In the genomic region with DNA sequence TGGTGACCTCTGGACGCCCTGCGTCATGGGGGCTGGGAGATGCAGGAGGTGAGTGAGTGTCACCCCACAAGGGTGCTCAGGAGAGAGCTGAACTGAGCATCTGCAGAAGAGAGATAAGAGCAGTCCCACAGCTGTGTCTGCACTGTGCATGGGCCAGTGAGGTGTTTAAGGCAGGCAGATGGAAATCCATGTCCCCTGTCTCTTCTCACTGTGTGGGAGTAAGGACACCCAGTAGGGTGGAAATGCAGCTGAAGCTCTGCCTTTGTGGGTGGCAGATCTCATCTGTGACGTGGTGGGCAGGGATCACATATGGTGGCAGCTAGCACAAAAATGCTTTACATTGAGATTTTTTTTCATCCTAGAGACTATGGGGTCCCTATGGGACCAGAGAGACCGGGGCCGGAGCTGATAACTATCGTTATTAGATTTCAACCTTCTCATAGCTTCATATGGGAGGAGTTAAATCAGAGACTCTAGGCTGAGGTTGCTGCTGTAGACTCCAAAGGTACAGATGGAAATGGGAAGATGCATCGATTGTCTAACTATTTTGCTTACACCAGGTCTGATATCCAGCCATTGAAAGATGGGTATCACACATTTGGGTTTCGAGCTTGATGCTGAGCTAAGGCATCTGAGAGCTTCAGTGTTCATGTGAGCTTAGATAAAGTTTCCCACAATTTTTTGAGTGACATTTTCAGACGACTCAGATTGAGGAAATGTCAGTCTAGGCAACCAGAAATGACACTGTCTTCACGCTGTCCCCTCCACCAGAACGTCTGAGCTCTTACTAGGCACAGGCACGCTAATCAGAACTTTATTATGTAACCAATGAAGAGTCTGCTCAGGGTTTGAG, we compare ENCODE assay signal across 1 cellular context.
TF ChIP-seq lines count a peak whose summit lies in the region.

No MANE protein-coding gene starts in this region.

TF ChIP-seq in K562, 482 proteins besides CTCF, POLR2A, EP300 and RAD21 (continued from another document and continues in another):
- TF ChIP-seq, protein P1, sequence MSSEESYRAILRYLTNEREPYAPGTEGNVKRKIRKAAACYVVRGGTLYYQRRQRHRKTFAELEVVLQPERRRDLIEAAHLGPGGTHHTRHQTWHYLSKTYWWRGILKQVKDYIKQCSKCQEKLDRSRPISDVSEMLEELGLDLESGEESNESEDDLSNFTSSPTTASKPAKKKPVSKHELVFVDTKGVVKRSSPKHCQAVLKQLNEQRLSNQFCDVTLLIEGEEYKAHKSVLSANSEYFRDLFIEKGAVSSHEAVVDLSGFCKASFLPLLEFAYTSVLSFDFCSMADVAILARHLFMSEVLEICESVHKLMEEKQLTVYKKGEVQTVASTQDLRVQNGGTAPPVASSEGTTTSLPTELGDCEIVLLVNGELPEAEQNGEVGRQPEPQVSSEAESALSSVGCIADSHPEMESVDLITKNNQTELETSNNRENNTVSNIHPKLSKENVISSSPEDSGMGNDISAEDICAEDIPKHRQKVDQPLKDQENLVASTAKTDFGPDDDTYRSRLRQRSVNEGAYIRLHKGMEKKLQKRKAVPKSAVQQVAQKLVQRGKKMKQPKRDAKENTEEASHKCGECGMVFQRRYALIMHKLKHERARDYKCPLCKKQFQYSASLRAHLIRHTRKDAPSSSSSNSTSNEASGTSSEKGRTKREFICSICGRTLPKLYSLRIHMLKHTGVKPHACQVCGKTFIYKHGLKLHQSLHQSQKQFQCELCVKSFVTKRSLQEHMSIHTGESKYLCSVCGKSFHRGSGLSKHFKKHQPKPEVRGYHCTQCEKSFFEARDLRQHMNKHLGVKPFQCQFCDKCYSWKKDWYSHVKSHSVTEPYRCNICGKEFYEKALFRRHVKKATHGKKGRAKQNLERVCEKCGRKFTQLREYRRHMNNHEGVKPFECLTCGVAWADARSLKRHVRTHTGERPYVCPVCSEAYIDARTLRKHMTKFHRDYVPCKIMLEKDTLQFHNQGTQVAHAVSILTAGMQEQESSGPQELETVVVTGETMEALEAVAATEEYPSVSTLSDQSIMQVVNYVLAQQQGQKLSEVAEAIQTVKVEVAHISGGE (CRISPR knock-in tag; IDR thresholded peaks at IDR 0.05): peak in 1 of 3 experiments; percentile 78; a peak in 2 of 6 replicates
- TF ChIP-seq, protein P2, sequence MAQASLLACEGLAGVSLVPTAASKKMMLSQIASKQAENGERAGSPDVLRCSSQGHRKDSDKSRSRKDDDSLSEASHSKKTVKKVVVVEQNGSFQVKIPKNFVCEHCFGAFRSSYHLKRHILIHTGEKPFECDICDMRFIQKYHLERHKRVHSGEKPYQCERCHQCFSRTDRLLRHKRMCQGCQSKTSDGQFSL (CRISPR knock-in tag; IDR thresholded peaks at IDR 0.05): no peak
- TF ChIP-seq, protein P2 (tag; IDR thresholded peaks at IDR 0.05): no peak
- TF ChIP-seq, protein P3, sequence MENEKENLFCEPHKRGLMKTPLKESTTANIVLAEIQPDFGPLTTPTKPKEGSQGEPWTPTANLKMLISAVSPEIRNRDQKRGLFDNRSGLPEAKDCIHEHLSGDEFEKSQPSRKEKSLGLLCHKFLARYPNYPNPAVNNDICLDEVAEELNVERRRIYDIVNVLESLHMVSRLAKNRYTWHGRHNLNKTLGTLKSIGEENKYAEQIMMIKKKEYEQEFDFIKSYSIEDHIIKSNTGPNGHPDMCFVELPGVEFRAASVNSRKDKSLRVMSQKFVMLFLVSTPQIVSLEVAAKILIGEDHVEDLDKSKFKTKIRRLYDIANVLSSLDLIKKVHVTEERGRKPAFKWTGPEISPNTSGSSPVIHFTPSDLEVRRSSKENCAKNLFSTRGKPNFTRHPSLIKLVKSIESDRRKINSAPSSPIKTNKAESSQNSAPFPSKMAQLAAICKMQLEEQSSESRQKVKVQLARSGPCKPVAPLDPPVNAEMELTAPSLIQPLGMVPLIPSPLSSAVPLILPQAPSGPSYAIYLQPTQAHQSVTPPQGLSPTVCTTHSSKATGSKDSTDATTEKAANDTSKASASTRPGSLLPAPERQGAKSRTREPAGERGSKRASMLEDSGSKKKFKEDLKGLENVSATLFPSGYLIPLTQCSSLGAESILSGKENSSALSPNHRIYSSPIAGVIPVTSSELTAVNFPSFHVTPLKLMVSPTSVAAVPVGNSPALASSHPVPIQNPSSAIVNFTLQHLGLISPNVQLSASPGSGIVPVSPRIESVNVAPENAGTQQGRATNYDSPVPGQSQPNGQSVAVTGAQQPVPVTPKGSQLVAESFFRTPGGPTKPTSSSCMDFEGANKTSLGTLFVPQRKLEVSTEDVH (IDR thresholded peaks at IDR 0.05; ENCODE audit: low read depth, partially characterized antibody): no peak
- TF ChIP-seq RBBP5 (IDR thresholded peaks at IDR 0.05; ENCODE audit: borderline replicate concordance, insufficient read depth, low read length, poor library complexity, severe bottlenecking): peak; percentile 42
- TF ChIP-seq, protein P4, sequence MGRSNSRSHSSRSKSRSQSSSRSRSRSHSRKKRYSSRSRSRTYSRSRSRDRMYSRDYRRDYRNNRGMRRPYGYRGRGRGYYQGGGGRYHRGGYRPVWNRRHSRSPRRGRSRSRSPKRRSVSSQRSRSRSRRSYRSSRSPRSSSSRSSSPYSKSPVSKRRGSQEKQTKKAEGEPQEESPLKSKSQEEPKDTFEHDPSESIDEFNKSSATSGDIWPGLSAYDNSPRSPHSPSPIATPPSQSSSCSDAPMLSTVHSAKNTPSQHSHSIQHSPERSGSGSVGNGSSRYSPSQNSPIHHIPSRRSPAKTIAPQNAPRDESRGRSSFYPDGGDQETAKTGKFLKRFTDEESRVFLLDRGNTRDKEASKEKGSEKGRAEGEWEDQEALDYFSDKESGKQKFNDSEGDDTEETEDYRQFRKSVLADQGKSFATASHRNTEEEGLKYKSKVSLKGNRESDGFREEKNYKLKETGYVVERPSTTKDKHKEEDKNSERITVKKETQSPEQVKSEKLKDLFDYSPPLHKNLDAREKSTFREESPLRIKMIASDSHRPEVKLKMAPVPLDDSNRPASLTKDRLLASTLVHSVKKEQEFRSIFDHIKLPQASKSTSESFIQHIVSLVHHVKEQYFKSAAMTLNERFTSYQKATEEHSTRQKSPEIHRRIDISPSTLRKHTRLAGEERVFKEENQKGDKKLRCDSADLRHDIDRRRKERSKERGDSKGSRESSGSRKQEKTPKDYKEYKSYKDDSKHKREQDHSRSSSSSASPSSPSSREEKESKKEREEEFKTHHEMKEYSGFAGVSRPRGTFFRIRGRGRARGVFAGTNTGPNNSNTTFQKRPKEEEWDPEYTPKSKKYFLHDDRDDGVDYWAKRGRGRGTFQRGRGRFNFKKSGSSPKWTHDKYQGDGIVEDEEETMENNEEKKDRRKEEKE (IDR thresholded peaks at IDR 0.05; ENCODE audit: borderline replicate concordance in 1 of 2, control insufficient read depth in 1 of 2, low read depth in 2 of 2, low read length in 1 of 2): no peak
- TF ChIP-seq CBFA2T2 (conservative IDR thresholded peaks at IDR 0.05): peak; percentile 100
- no peak for TF ChIP-seq HCFC1 (IDR thresholded peaks at IDR 0.05; ENCODE audit: low read depth, low read length)
- TF ChIP-seq ZNF561 (CRISPR knock-in tag; conservative IDR thresholded peaks at IDR 0.05): no peak
- no peak for TF ChIP-seq MCM7 (IDR thresholded peaks at IDR 0.05)
- no peak for TF ChIP-seq ZBTB1 (CRISPR knock-in tag; IDR thresholded peaks at IDR 0.05; ENCODE audit: borderline replicate concordance, low read depth)
- TF ChIP-seq, protein P5, sequence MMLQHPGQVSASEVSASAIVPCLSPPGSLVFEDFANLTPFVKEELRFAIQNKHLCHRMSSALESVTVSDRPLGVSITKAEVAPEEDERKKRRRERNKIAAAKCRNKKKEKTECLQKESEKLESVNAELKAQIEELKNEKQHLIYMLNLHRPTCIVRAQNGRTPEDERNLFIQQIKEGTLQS (IDR thresholded peaks at IDR 0.05): peak; percentile 83
- TF ChIP-seq, protein P5 (CRISPR knock-in tag; conservative IDR thresholded peaks at IDR 0.05): 0 out of 2 replicates have a peak, but pooled peaks have one; percentile 42
- TF ChIP-seq, protein P6, sequence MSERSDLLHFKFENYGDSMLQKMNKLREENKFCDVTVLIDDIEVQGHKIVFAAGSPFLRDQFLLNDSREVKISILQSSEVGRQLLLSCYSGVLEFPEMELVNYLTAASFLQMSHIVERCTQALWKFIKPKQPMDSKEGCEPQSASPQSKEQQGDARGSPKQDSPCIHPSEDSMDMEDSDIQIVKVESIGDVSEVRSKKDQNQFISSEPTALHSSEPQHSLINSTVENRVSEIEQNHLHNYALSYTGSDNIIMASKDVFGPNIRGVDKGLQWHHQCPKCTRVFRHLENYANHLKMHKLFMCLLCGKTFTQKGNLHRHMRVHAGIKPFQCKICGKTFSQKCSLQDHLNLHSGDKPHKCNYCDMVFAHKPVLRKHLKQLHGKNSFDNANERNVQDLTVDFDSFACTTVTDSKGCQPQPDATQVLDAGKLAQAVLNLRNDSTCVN (CRISPR knock-in tag; IDR thresholded peaks at IDR 0.05): no peak
- TF ChIP-seq, protein P7, sequence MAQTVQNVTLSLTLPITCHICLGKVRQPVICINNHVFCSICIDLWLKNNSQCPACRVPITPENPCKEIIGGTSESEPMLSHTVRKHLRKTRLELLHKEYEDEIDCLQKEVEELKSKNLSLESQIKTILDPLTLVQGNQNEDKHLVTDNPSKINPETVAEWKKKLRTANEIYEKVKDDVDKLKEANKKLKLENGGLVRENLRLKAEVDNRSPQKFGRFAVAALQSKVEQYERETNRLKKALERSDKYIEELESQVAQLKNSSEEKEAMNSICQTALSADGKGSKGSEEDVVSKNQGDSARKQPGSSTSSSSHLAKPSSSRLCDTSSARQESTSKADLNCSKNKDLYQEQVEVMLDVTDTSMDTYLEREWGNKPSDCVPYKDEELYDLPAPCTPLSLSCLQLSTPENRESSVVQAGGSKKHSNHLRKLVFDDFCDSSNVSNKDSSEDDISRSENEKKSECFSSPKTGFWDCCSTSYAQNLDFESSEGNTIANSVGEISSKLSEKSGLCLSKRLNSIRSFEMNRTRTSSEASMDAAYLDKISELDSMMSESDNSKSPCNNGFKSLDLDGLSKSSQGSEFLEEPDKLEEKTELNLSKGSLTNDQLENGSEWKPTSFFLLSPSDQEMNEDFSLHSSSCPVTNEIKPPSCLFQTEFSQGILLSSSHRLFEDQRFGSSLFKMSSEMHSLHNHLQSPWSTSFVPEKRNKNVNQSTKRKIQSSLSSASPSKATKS (CRISPR knock-in tag; IDR thresholded peaks at IDR 0.05): no peak
- TF ChIP-seq NR2F6 (CRISPR knock-in tag; IDR thresholded peaks at IDR 0.05): no peak
- peak; percentile 97 for TF ChIP-seq NBN (IDR thresholded peaks at IDR 0.05; ENCODE audit: low read depth)
- TF ChIP-seq BACH1 (tag; IDR thresholded peaks at IDR 0.05): peak; percentile 69; the same call in 1 of the 2 replicates
- TF ChIP-seq NFYB (IDR thresholded peaks at IDR 0.05; ENCODE audit: extremely low read depth, insufficient read length): no peak
- no peak for TF ChIP-seq KAT2B (IDR thresholded peaks at IDR 0.05; ENCODE audit: low read depth, low read length)
- peak; percentile 97 for TF ChIP-seq LEF1 (IDR thresholded peaks at IDR 0.05)
- TF ChIP-seq TRIM24 (IDR thresholded peaks at IDR 0.05): peak; percentile 99 to 100
- TF ChIP-seq JUNB (CRISPR knock-in tag; conservative IDR thresholded peaks at IDR 0.05): no peak
- TF ChIP-seq, protein P8, sequence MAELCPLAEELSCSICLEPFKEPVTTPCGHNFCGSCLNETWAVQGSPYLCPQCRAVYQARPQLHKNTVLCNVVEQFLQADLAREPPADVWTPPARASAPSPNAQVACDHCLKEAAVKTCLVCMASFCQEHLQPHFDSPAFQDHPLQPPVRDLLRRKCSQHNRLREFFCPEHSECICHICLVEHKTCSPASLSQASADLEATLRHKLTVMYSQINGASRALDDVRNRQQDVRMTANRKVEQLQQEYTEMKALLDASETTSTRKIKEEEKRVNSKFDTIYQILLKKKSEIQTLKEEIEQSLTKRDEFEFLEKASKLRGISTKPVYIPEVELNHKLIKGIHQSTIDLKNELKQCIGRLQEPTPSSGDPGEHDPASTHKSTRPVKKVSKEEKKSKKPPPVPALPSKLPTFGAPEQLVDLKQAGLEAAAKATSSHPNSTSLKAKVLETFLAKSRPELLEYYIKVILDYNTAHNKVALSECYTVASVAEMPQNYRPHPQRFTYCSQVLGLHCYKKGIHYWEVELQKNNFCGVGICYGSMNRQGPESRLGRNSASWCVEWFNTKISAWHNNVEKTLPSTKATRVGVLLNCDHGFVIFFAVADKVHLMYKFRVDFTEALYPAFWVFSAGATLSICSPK (IDR thresholded peaks at IDR 0.05; ENCODE audit: borderline replicate concordance): no peak
- TF ChIP-seq, protein P9, sequence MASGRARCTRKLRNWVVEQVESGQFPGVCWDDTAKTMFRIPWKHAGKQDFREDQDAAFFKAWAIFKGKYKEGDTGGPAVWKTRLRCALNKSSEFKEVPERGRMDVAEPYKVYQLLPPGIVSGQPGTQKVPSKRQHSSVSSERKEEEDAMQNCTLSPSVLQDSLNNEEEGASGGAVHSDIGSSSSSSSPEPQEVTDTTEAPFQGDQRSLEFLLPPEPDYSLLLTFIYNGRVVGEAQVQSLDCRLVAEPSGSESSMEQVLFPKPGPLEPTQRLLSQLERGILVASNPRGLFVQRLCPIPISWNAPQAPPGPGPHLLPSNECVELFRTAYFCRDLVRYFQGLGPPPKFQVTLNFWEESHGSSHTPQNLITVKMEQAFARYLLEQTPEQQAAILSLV (tag; IDR thresholded peaks at IDR 0.05): no peak
- TF ChIP-seq ZSCAN29 (IDR thresholded peaks at IDR 0.05): no peak
- no peak for TF ChIP-seq ZNF408 (CRISPR knock-in tag; IDR thresholded peaks at IDR 0.05; ENCODE audit: low read depth)
- no peak for TF ChIP-seq ZNF445 (CRISPR knock-in tag; IDR thresholded peaks at IDR 0.05; ENCODE audit: low read depth)
- TF ChIP-seq ATF7 (IDR thresholded peaks at IDR 0.05): peak; percentile 93
- no peak for TF ChIP-seq MCM2 (IDR thresholded peaks at IDR 0.05; ENCODE audit: low read depth)
- no peak for TF ChIP-seq ZNF57 (CRISPR knock-in tag; IDR thresholded peaks at IDR 0.05)
- TF ChIP-seq, protein P10, sequence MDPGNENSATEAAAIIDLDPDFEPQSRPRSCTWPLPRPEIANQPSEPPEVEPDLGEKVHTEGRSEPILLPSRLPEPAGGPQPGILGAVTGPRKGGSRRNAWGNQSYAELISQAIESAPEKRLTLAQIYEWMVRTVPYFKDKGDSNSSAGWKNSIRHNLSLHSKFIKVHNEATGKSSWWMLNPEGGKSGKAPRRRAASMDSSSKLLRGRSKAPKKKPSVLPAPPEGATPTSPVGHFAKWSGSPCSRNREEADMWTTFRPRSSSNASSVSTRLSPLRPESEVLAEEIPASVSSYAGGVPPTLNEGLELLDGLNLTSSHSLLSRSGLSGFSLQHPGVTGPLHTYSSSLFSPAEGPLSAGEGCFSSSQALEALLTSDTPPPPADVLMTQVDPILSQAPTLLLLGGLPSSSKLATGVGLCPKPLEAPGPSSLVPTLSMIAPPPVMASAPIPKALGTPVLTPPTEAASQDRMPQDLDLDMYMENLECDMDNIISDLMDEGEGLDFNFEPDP (CRISPR knock-in tag; IDR thresholded peaks at IDR 0.05): no peak
- TF ChIP-seq POLR2AphosphoS2 (IDR thresholded peaks at IDR 0.05; ENCODE audit: low read length): no peak
